ENCODE assay signal across 8 cellular contexts in the genomic region with DNA sequence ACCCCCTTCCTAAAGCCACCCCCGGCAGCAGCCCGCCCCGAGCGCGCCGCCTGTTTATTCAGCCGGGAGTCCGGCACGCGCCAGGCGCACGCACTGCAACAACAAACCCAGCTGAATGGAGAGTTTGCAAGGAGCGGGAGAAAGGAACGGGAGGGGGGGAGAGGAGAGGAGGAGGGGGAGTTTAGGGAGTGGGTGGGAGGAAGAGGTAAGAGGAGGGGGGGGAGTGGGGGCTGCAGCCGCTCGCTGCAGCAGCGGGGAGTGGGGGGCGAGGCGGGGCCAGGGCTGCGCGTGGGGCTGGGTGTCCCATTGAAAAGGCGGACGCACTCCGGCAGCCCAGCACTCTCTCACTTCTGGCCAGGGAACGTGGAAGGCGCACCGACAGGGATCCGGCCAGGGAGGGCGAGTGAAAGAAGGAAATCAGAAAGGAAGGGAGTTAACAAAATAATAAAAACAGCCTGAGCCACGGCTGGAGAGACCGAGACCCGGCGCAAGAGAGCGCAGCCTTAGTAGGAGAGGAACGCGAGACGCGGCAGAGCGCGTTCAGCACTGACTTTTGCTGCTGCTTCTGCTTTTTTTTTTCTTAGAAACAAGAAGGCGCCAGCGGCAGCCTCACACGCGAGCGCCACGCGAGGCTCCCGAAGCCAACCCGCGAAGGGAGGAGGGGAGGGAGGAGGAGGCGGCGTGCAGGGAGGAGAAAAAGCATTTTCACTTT. TPM values are rescaled to one million over a fixed set of nuclear protein-coding genes. Genes with fewer than 3 reads are reported as not detected.
DNase-seq lines count a peak whose midpoint lies in the region.

A gene (plus strand): TSS at position 336 of the 712 bp plus-strand sequence. CDS start 571 bp downstream, outside the sequence.

- peaks cover 98% of the 10 kb centered on the region for H3K27me3 ChIP-seq in HUES48 (ENCODE audit: control insufficient read depth, insufficient read depth, low read length)

- peak within 1 kb of the TSS; percentile 63 for H3K4me3 ChIP-seq in HUES48 (ENCODE audit: low read depth, low read length)

- no peaks in the 10 kb centered on the region for H3K36me3 ChIP-seq in HUES48 (ENCODE audit: control insufficient read depth, insufficient read depth, low read length)

- peaks cover 26% of the 10 kb centered on the region for H3K4me1 ChIP-seq in HUES48 (ENCODE audit: control insufficient read depth, insufficient read depth, low read length)

- H3K27me3 Mint-ChIP-seq in activated CD4-positive, alpha-beta T cell treated with anti-CD3 and anti-CD28 coated beads, Interleukin-2, amount 10 ng/mL, durations not matched to agents 7 days and 5 days, result peaks cover 83% of the 10 kb centered on the region
- H3K27me3 Mint-ChIP-seq in T-helper 2 cell treated with Interferon-gamma antibody and Interleukin-4, amounts not matched to agents 5 μg/mL and 100 μg/mL, for 36 hours (ENCODE audit: low read depth), result peaks cover 83% of the 10 kb centered on the region

- peaks cover 36% of the 10 kb centered on the region for H3K4me1 Mint-ChIP-seq in activated CD4-positive, alpha-beta T cell treated with anti-CD3 and anti-CD28 coated beads, Interleukin-2, amount 10 ng/mL, durations not matched to agents 7 days and 5 days
- H3K4me1 Mint-ChIP-seq in T-helper 2 cell treated with Interferon-gamma antibody and Interleukin-4, amounts not matched to agents 5 μg/mL and 100 μg/mL, for 36 hours (ENCODE audit: low read depth), result peaks cover 36% of the 10 kb centered on the region

- peaks cover 2% of the 10 kb centered on the region for H3K9me3 Mint-ChIP-seq in activated CD4-positive, alpha-beta T cell treated with anti-CD3 and anti-CD28 coated beads, Interleukin-2, amount 10 ng/mL, durations not matched to agents 7 days and 5 days
- H3K9me3 Mint-ChIP-seq in T-helper 2 cell treated with Interferon-gamma antibody and Interleukin-4, amounts not matched to agents 5 μg/mL and 100 μg/mL, for 36 hours, result no peaks in the 10 kb centered on the region

- peak within 1 kb of the TSS; percentile 49 for H3K4me3 Mint-ChIP-seq in activated CD4-positive, alpha-beta T cell treated with anti-CD3 and anti-CD28 coated beads, Interleukin-2, amount 10 ng/mL, durations not matched to agents 7 days and 5 days
- H3K4me3 Mint-ChIP-seq in T-helper 2 cell treated with Interferon-gamma antibody and Interleukin-4, amounts not matched to agents 5 μg/mL and 100 μg/mL, for 36 hours, result peak within 1 kb of the TSS; percentile 76

- H3K27ac ChIP-seq in HUES48 (ENCODE audit: low read depth, low read length), result no peak within 1 kb of the TSS

- H3K36me3 Mint-ChIP-seq in activated CD4-positive, alpha-beta T cell treated with anti-CD3 and anti-CD28 coated beads, Interleukin-2, amount 10 ng/mL, durations not matched to agents 7 days and 5 days (ENCODE audit: low read depth), result peaks cover 2% of the 10 kb centered on the region
- no peaks in the 10 kb centered on the region for H3K36me3 Mint-ChIP-seq in T-helper 2 cell treated with Interferon-gamma antibody and Interleukin-4, amounts not matched to agents 5 μg/mL and 100 μg/mL, for 36 hours (ENCODE audit: low read depth)

- no peak within 1 kb of the TSS for H3K27ac Mint-ChIP-seq in activated CD4-positive, alpha-beta T cell treated with anti-CD3 and anti-CD28 coated beads, Interleukin-2, amount 10 ng/mL, durations not matched to agents 7 days and 5 days
- peak within 1 kb of the TSS; percentile 47 for H3K27ac Mint-ChIP-seq in T-helper 2 cell treated with Interferon-gamma antibody and Interleukin-4, amounts not matched to agents 5 μg/mL and 100 μg/mL, for 36 hours

- no peak within 1 kb of the TSS for H3K9ac ChIP-seq in HUES48 (ENCODE audit: low read depth, low read length)

- no peaks in the 10 kb centered on the region for H3K9me3 ChIP-seq in HUES48 (ENCODE audit: control insufficient read depth, insufficient read depth, low read length)

- DNase-seq in activated CD4-positive, alpha-beta T cell treated with anti-CD3 and anti-CD28 coated beads, Interleukin-2, amount 10 ng/mL, durations not matched to agents 7 days and 5 days, result no peak
- DNase-seq in activated CD4-positive, alpha-beta T cell treated with anti-CD3 and anti-CD28 coated beads for 4 hours, result no peak
- no peak for DNase-seq in T-helper 2 cell treated with Interferon-gamma antibody and Interleukin-4, amounts not matched to agents 5 μg/mL and 100 μg/mL, for 36 hours (ENCODE audit: low spot score)
- peak; percentile 37 for DNase-seq in globus pallidus (ENCODE audit: low spot score)
- peak; percentile 91 for DNase-seq in retina
- DNase-seq in NCI-H526 treated with DMSO at 0.1 percent for 48 hours (lab: John Stamatoyannopoulos, UW), result no peak
- DNase-seq in RPMI8226, result no peak

- POLR2A ChIA-PET in activated CD4-positive, alpha-beta T cell treated with anti-CD3 and anti-CD28 coated beads, Interleukin-2, amount 10 ng/mL, durations not matched to agents 7 days and 5 days (lab: Charles Lee), result no interaction called here

- CTCF ChIA-PET in activated CD4-positive, alpha-beta T cell treated with anti-CD3 and anti-CD28 coated beads, Interleukin-2, amount 10 ng/mL, durations not matched to agents 7 days and 5 days (lab: Charles Lee), result no interaction called here

RNA-seq across cellular contexts. Expression of the gene that starts here (rescaled TPM):
- not detected for total RNA-seq in activated CD4-positive, alpha-beta T cell treated with anti-CD3 and anti-CD28 coated beads, Interleukin-2, amount 10 ng/mL, durations not matched to agents 7 days and 5 days

Comparison
In these comparisons a context has a peak if more than half of its experiments do, and no peak if none do; other contexts are left out.
1. DNase-seq: peak in globus pallidus (single experiment) and retina (single experiment); none in activated CD4-positive, alpha-beta T cell treated with anti-CD3 and anti-CD28 coated beads, Interleukin-2, amount 10 ng/mL, durations not matched to agents 7 days and 5 days (single experiment), activated CD4-positive, alpha-beta T cell treated with anti-CD3 and anti-CD28 coated beads for 4 hours (0 of 2), T-helper 2 cell treated with Interferon-gamma antibody and Interleukin-4, amounts not matched to agents 5 μg/mL and 100 μg/mL, for 36 hours (single experiment), NCI-H526 treated with DMSO at 0.1 percent for 48 hours (single experiment) and RPMI8226 (single experiment).